ENCODE assay signal across 21 cellular contexts in genomic region chr22:47291565-47292495, GRCh38.
A peak's percentile ranks its signal among the peaks of the same experiment; 100 is the strongest.
DNase-seq lines count a peak whose midpoint lies in the region; ATAC-seq and TF ChIP-seq lines count a peak whose summit lies in the region.
"Had no signal": no experiment of that assay in that cellular context is flagged by ENCODE, and none has a peak within 500 bp of the region (broad histone marks: within the 10 kb centered on the region; RNA-seq: fewer than 3 reads in every experiment).

No MANE protein-coding gene starts in this region.

- H3K27ac ChIP-seq in IMR-90 (ENCODE audit: insufficient read depth, low read length) (no peak overlapping the region), cingulate gyrus (ENCODE audit: low read depth, low read length) (peak overlapping the region; percentile 8), osteoblast (ENCODE audit: low read depth, low read length) (no peak overlapping the region), thyroid gland (peak overlapping the region; percentile 87 to 94 (median 90))
- H3K27ac ChIP-seq: ovary, tibial nerve had no signal

- TF ChIP-seq RAD21 in IMR-90 (IDR thresholded peaks at IDR 0.05; ENCODE audit: low read length) = no peak

- intact Hi-C loops in IMR-90 (cut with micrococcal nuclease) = no loop called here
- intact Hi-C loops in thyroid gland (cut with DNase I) = no loop called here

- dilution Hi-C loops in IMR-90 (cut with HindIII; ENCODE audit: low sequenced_read_pairs, unreplicated experiment) = no loop called here

- TF ChIP-seq POLR2A in IMR-90 (IDR thresholded peaks at IDR 0.05; ENCODE audit: low read depth, low read length) (no peak), thyroid gland (IDR thresholded peaks at IDR 0.05) (no peak)

- no peaks in the 10 kb centered on the region for H4K20me1 ChIP-seq in IMR-90 (ENCODE audit: insufficient read depth, low read length)
- no peaks in the 10 kb centered on the region for H4K20me1 ChIP-seq in osteoblast (ENCODE audit: insufficient read depth, low read length)

- H4K5ac ChIP-seq in IMR-90 (ENCODE audit: low read depth, low read length) = no peak overlapping the region

- no peaks in the 10 kb centered on the region for H3K4me1 ChIP-seq in IMR-90 (ENCODE audit: control insufficient read depth, insufficient read depth, low read length)
- H3K4me1 ChIP-seq in osteoblast (ENCODE audit: insufficient read depth, low read length) = no peaks in the 10 kb centered on the region
- peaks cover 23 to 43% of the 10 kb centered on the region in 2 donors for H3K4me1 ChIP-seq in thyroid gland
- H3K4me1 ChIP-seq: tibial nerve had no signal

- H3K27me3 ChIP-seq in IMR-90 (ENCODE audit: control insufficient read depth, insufficient read depth, low read length) (no peaks in the 10 kb centered on the region; the same call in 1 of the 2 replicates), osteoblast (ENCODE audit: insufficient read depth, low read length) (no peaks in the 10 kb centered on the region), thyroid gland (no peaks in the 10 kb centered on the region)
- H3K27me3 ChIP-seq: ovary, tibial nerve had no signal

- no peak overlapping the region for H2AK9ac ChIP-seq in IMR-90 (replicated peaks; ENCODE audit: low read depth, low read length, poor library complexity)

- H2BK20ac ChIP-seq in IMR-90 (ENCODE audit: low read depth, low read length) = no peak overlapping the region

- no peak overlapping the region for H3K23ac ChIP-seq in IMR-90 (ENCODE audit: low read depth, low read length)

- no peaks in the 10 kb centered on the region for H3K79me2 ChIP-seq in osteoblast (ENCODE audit: insufficient read depth, low read length)

- no peak overlapping the region for H3K9ac ChIP-seq in IMR-90 (ENCODE audit: low read depth, low read length)

- H3K4me2 ChIP-seq in IMR-90 (ENCODE audit: low read depth, low read length) (no peak overlapping the region), osteoblast (ENCODE audit: insufficient read depth, low read length) (no peak overlapping the region)

- BruUV-seq in IMR-90 (replicated peaks; lab: Mats Ljungman, UMichigan) = no TSS peak

- CTCF ChIA-PET in IMR-90 (lab: Yijun Ruan, JAX) = no interaction called here

- H2AFZ ChIP-seq in IMR-90 (replicated peaks; ENCODE audit: low read length, poor library complexity) (peak overlapping the region; percentile 21), osteoblast (ENCODE audit: low read length) (no peak overlapping the region)

- POLR2A ChIA-PET in IMR-90 (lab: Charles Lee; ENCODE audit: unreplicated experiment) = no interaction called here

- H3K4ac ChIP-seq in IMR-90 (ENCODE audit: low read depth, low read length) = no peak overlapping the region

- H3K4me3 ChIP-seq in IMR-90 (ENCODE audit: insufficient read depth, low read depth, low read length) = no peak overlapping the region
- H3K4me3 ChIP-seq in osteoblast (ENCODE audit: insufficient read depth, low read length) = no peak overlapping the region
- H3K4me3 ChIP-seq in thyroid gland (replicated peaks in 1 of 3) = no peak overlapping the region
- H3K4me3 ChIP-seq: ovary, tibial nerve had no signal

- H4K8ac ChIP-seq in IMR-90 (ENCODE audit: low read depth in 2 of 2, low read length in 2 of 2) = no peak overlapping the region

- no peak overlapping the region for H3K14ac ChIP-seq in IMR-90 (replicated peaks; ENCODE audit: low read depth, low read length)

- H3K9me3 ChIP-seq in IMR-90 (ENCODE audit: control insufficient read depth, insufficient read depth, low read length) = peaks cover 4% of the 10 kb centered on the region; the same call in 1 of the 2 replicates
- no peaks in the 10 kb centered on the region for H3K9me3 ChIP-seq in osteoblast (ENCODE audit: low read depth, low read length)
- no peaks in the 10 kb centered on the region for H3K9me3 ChIP-seq in thyroid gland
- H3K9me3 ChIP-seq: ovary, tibial nerve had no signal

- 48% methylated on average over 3 of the region's 18 CpGs; no CpG with 5 or more reads in 1 of the 2 experiments for WGBS in IMR-90 (ENCODE audit: extremely low coverage in 2 of 2, insufficient read length in 1 of 2), 2 experiments
- 75 to 88% methylated on average over 14 to 17 of the region's 18 CpGs for WGBS in thyroid gland, 2 donors

- H3K56ac ChIP-seq in IMR-90 (ENCODE audit: extremely low read depth, insufficient read depth, low read length) = no peak overlapping the region

- no peak overlapping the region for H2AK5ac ChIP-seq in IMR-90 (ENCODE audit: low read depth, low read length)

- H3K36me3 ChIP-seq in IMR-90 (ENCODE audit: control insufficient read depth, insufficient read depth, low read length) = no peaks in the 10 kb centered on the region
- no peaks in the 10 kb centered on the region for H3K36me3 ChIP-seq in osteoblast (ENCODE audit: insufficient read depth, low read length)
- no peaks in the 10 kb centered on the region for H3K36me3 ChIP-seq in thyroid gland
- H3K36me3 ChIP-seq: ovary, tibial nerve had no signal

- no peak overlapping the region for H2BK120ac ChIP-seq in IMR-90 (ENCODE audit: low read depth, low read length)

- H2BK15ac ChIP-seq in IMR-90 (ENCODE audit: low read depth, low read length) = no peak overlapping the region

- TF ChIP-seq CTCF in IMR-90 (conservative IDR thresholded peaks at IDR 0.05; ENCODE audit: low read depth, low read length) = no peak
- TF ChIP-seq CTCF in osteoblast (IDR thresholded peaks at IDR 0.05; ENCODE audit: extremely low read depth, low read depth, low read length) = no peak
- TF ChIP-seq CTCF in thyroid gland (IDR thresholded peaks at IDR 0.05) = no peak

- ATAC-seq in IMR-90 (ENCODE audit: low read depth) = peak; percentile 21; the same call in 1 of the 2 replicates
- ATAC-seq in GM18498 (IDR thresholded peaks at IDR 0.05; ENCODE audit: unreplicated experiment) = no peak
- ATAC-seq: SK-N-SH treated with all-trans-retinoic acid at 6 μM for 48 hours; stimulated activated naive B cell treated with anti-CD40 and anti-IgM and Interleukin-4, amounts not matched to agents 10 μg/mL and 1 μg/mL and 100 μg/mL, for 72 hours had no signal

- no peaks in the 10 kb centered on the region for H3K79me1 ChIP-seq in IMR-90 (ENCODE audit: low read depth in 1 of 2, low read length in 2 of 2)

- no peak overlapping the region for H3K18ac ChIP-seq in IMR-90 (ENCODE audit: low read depth, low read length)

- H4K91ac ChIP-seq in IMR-90 (ENCODE audit: insufficient read depth, low read depth, low read length) = no peak overlapping the region

- in situ Hi-C loops in IMR-90 (cut with MboI; ENCODE audit: low sequenced_read_pairs) = no loop called here

- H3K9me1 ChIP-seq in IMR-90 (ENCODE audit: insufficient read depth, low read length) = no peaks in the 10 kb centered on the region

- no peak overlapping the region for H2BK5ac ChIP-seq in IMR-90 (ENCODE audit: low read depth, low read length, poor library complexity, severe bottlenecking)

- no peak for DNase-seq in IMR-90
- peak; percentile 31 for DNase-seq in osteoblast (ENCODE audit: insufficient read length, low spot score, missing footprints)
- peak; percentile 34 to 36 for DNase-seq in thyroid gland
- no peak for DNase-seq in activated CD4-positive, alpha-beta T cell treated with anti-CD3 and anti-CD28 coated beads for 4 hours
- no peak for DNase-seq in 8988T
- DNase-seq: activated naive CD8-positive, alpha-beta T cell treated with anti-CD3 and anti-CD28 coated beads, Interleukin-2, amount 10 ng/mL, durations not matched to agents 7 days and 5 days; C1 segment of cervical spinal cord; cerebellar nuclear complex; mesenchymal stem cell; naive B cell; NCI-H1694 treated with DMSO at 0.1 percent for 48 hours; NCI-H526 treated with DMSO at 0.1 percent for 48 hours; stimulated activated CD4-positive, alpha-beta T cell treated with anti-CD3 and anti-CD28 coated beads, Interleukin-12 subunit alpha, Interleukin-12 subunit beta, amount 100 ng/mL, for 4 hours; stimulated activated CD4-positive, alpha-beta T cell treated with anti-CD3 and anti-CD28 coated beads, Interleukin-4, amount 100 ng/mL, for 24 hours; stimulated activated naive B cell treated with anti-CD40 and anti-IgM and Interleukin-4, amounts not matched to agents 10 μg/mL and 1 μg/mL and 100 μg/mL, for 72 hours; T-helper 2 cell had no signal

TF ChIP-seq in IMR-90, 13 proteins besides CTCF, POLR2A, EP300 and RAD21:
- no peak for TF ChIP-seq MAFK (IDR thresholded peaks at IDR 0.05; ENCODE audit: low read depth, low read length)
- no peak for TF ChIP-seq BHLHE40 (IDR thresholded peaks at IDR 0.05; ENCODE audit: low read depth, low read length)
- TF ChIP-seq MAZ (IDR thresholded peaks at IDR 0.05; ENCODE audit: borderline replicate concordance, low read depth, low read length) = no peak
- TF ChIP-seq RCOR1 (IDR thresholded peaks at IDR 0.05; ENCODE audit: insufficient replicate concordance, low read length) = no peak
- TF ChIP-seq SMC3 (IDR thresholded peaks at IDR 0.05; ENCODE audit: low read depth, low read length) = no peak
- no peak for TF ChIP-seq NFE2L2 (IDR thresholded peaks at IDR 0.05; ENCODE audit: low read depth, low read length)
- no peak for TF ChIP-seq USF2 (IDR thresholded peaks at IDR 0.05; ENCODE audit: low read depth, low read length)
- TF ChIP-seq RFX5 (IDR thresholded peaks at IDR 0.05; ENCODE audit: low read depth, low read length) = no peak
- TF ChIP-seq CHD1 (IDR thresholded peaks at IDR 0.05; ENCODE audit: low read depth, low read length) = no peak
- no peak for TF ChIP-seq MXI1 (IDR thresholded peaks at IDR 0.05; ENCODE audit: borderline replicate concordance, low read depth, low read length)
- TF ChIP-seq FOS (IDR thresholded peaks at IDR 0.05; ENCODE audit: low read depth, low read length) = no peak
- no peak for TF ChIP-seq CEBPB (IDR thresholded peaks at IDR 0.05; ENCODE audit: low read depth, low read length)
- TF ChIP-seq ELK1 (IDR thresholded peaks at IDR 0.05; ENCODE audit: borderline replicate concordance, low read depth, low read length) = no peak

Comparison
In these comparisons a context has a peak if more than half of its experiments do, and no peak if none do; other contexts are left out.
1. DNase-seq: peak in osteoblast (single experiment) and thyroid gland (2 of 2); none in IMR-90 (single experiment), activated CD4-positive, alpha-beta T cell treated with anti-CD3 and anti-CD28 coated beads for 4 hours (0 of 2) and 8988T (single experiment).
2. H3K27ac ChIP-seq: peak in cingulate gyrus (single experiment) and thyroid gland (3 of 3); none in IMR-90 (single experiment) and osteoblast (single experiment).